21 cellular contexts compared by ENCODE assay signal in genomic region chr9:91157891-91158660, GRCh38.
"Had no signal": no experiment of that assay in that cellular context is flagged by ENCODE, and none has a peak within 500 bp of the region (broad histone marks: within the 10 kb centered on the region; RNA-seq: fewer than 3 reads in every experiment).

No MANE protein-coding gene starts in this region.

- H3K36me3 ChIP-seq: colonic mucosa, stomach had no signal

- H3K36me3 Mint-ChIP-seq: brain, mesothelial cell of epicardium, type B pancreatic cell had no signal

- H3K4me2 ChIP-seq: hepatocyte had no signal

- H3K27me3 ChIP-seq: colonic mucosa, foreskin keratinocyte, hepatocyte, stomach had no signal

- H3K9me3 Mint-ChIP-seq: type B pancreatic cell had no signal

- H3K27me3 Mint-ChIP-seq: activated CD8-positive, alpha-beta T cell treated with anti-CD3 and anti-CD28 coated beads for 36 hours; activated naive CD8-positive, alpha-beta T cell treated with anti-CD3 and anti-CD28 coated beads, Interleukin-2, amount 10 ng/mL, durations not matched to agents 7 days and 5 days; brain; type B pancreatic cell had no signal

- H3K4me3 ChIP-seq: colonic mucosa, hepatocyte, lung, SK-N-MC, stomach had no signal

- DNase-seq: activated CD8-positive, alpha-beta T cell treated with anti-CD3 and anti-CD28 coated beads for 36 hours; activated naive CD4-positive, alpha-beta T cell; activated naive CD8-positive, alpha-beta T cell treated with anti-CD3 and anti-CD28 coated beads, Interleukin-2, amount 10 ng/mL, durations not matched to agents 7 days and 5 days; anterior cingulate cortex; caudate nucleus; colonic mucosa; foreskin keratinocyte; islet precursor cell; nephron progenitor cell; nucleus accumbens; retina; stimulated activated CD4-positive, alpha-beta T cell treated with anti-CD3 and anti-CD28 coated beads, Interleukin-12 subunit alpha, Interleukin-12 subunit beta, amount 100 ng/mL, for 4 hours; stimulated activated CD4-positive, alpha-beta T cell treated with anti-CD3 and anti-CD28 coated beads, Interleukin-1b, Interleukin-23, amount 100 ng/mL, for 48 hours; stomach; T-helper 9 cell had no signal

- H3K9me3 ChIP-seq: colonic mucosa, stomach had no signal

- ATAC-seq: activated CD8-positive, alpha-beta T cell treated with anti-CD3 and anti-CD28 coated beads for 36 hours; foreskin keratinocyte had no signal

- H3K27ac ChIP-seq: colonic mucosa, foreskin keratinocyte, hepatocyte, SK-N-MC had no signal

- H2AFZ ChIP-seq: hepatocyte had no signal

- H3K4me3 Mint-ChIP-seq: activated CD8-positive, alpha-beta T cell treated with anti-CD3 and anti-CD28 coated beads for 36 hours; activated naive CD8-positive, alpha-beta T cell treated with anti-CD3 and anti-CD28 coated beads, Interleukin-2, amount 10 ng/mL, durations not matched to agents 7 days and 5 days; brain; mesothelial cell of epicardium; nephron progenitor cell; type B pancreatic cell had no signal

- H3K27ac Mint-ChIP-seq: activated naive CD8-positive, alpha-beta T cell treated with anti-CD3 and anti-CD28 coated beads, Interleukin-2, amount 10 ng/mL, durations not matched to agents 7 days and 5 days; brain; mesothelial cell of epicardium; nephron progenitor cell; type B pancreatic cell had no signal
